9 cellular contexts compared by ENCODE assay signal in genomic region chr4:105194328-105195231, GRCh38.
A peak's percentile ranks its signal among the peaks of the same experiment; 100 is the strongest.
DNase-seq lines count a peak whose midpoint lies in the region; ATAC-seq and TF ChIP-seq lines count a peak whose summit lies in the region.
"Had no signal": no experiment of that assay in that cellular context is flagged by ENCODE, and none has a peak within 500 bp of the region (broad histone marks: within the 10 kb centered on the region; RNA-seq: fewer than 3 reads in every experiment).

No MANE protein-coding gene starts in this region.

- DNase-seq in foreskin fibroblast (peak; percentile 24 to 62), GOT3 (lab: John Stamatoyannopoulos, UW) (no peak), amygdala (lab: John Stamatoyannopoulos, UW) (no peak), NCI-H82 (lab: John Stamatoyannopoulos, UW) (no peak)
- DNase-seq in stimulated activated CD4-positive, alpha-beta T cell treated with anti-CD3 and anti-CD28 coated beads, Interleukin-12 subunit alpha, Interleukin-12 subunit beta, amount 100 ng/mL, for 4 hours, result no peak
- DNase-seq: NCI-H1417 treated with DMSO at 0.1 percent for 48 hours had no signal

- TF ChIP-seq CTCF in foreskin fibroblast (IDR thresholded peaks at IDR 0.05; ENCODE audit: low read depth, low read length), result no peak

- H3K4me3 ChIP-seq in foreskin fibroblast (ENCODE audit: low read depth in 1 of 2, low read length in 2 of 2), result no peak overlapping the region

- ATAC-seq in GM18867 (IDR thresholded peaks at IDR 0.05; ENCODE audit: unreplicated experiment), result peak; percentile 95
- peak; percentile 88 for ATAC-seq in GM21723 (IDR thresholded peaks at IDR 0.05; ENCODE audit: unreplicated experiment)
- peak; percentile 75 for ATAC-seq in HG03469 (IDR thresholded peaks at IDR 0.05; ENCODE audit: unreplicated experiment)

Comparison
In these comparisons a context has a peak if more than half of its experiments do, and no peak if none do; other contexts are left out.
1. DNase-seq: peak in foreskin fibroblast (2 of 2); none in GOT3 (single experiment), stimulated activated CD4-positive, alpha-beta T cell treated with anti-CD3 and anti-CD28 coated beads, Interleukin-12 subunit alpha, Interleukin-12 subunit beta, amount 100 ng/mL, for 4 hours (single experiment), amygdala (0 of 56) and NCI-H82 (single experiment).
2. Peak in every context shown above with its lines, with median percentiles within 50 percentile points of each other: ATAC-seq.